Comparison of ENCODE assay signal across 11 cellular contexts in the genomic region with DNA sequence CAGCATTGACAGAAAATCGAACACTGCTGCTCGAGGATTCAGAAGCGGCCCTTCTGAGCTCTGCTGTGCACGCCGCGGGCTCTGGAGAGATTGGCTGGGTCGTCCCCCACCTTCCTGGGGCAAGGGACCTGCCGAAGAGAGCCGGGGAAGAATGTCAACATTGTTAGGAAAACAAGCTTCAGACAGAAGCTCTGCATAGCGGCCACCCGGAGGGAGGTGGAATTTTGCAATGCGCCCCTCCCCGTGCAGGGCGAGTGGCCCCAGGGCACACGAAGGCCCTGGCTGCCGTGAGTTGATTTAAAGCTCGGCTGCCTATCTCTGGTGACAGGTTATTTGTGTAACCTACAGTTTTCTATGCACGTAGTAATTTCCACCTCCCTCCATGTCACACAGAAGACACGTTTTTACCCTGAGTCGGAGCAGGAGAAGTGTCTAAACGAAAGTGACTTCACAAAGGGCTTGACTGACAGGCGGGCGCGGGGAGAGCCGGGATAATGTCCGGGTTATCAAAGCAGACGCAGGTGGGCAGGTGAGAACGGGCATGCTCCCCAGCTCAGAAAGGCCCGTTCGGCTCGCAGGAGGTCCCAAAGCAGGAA.
DNase-seq lines count a peak whose midpoint lies in the region; ATAC-seq lines count a peak whose summit lies in the region.
"Had no signal": no experiment of that assay in that cellular context is flagged by ENCODE, and none has a peak within 500 bp of the region (broad histone marks: within the 10 kb centered on the region; RNA-seq: fewer than 3 reads in every experiment).

No MANE protein-coding gene starts in this region.

- peak overlapping the region in 2 of 5 donors; percentile 26 to 35 for H3K9ac ChIP-seq in subcutaneous abdominal adipose tissue (ENCODE audit: low read length in 5 of 5)
- H3K9ac ChIP-seq: parathyroid adenoma had no signal

- peaks cover 0 to 13% (median 1%) of the 10 kb centered on the region in 5 donors for H3K4me1 ChIP-seq in subcutaneous abdominal adipose tissue (ENCODE audit: control insufficient read depth in 5 of 5, insufficient read depth in 5 of 5, low read length in 5 of 5)
- H3K4me1 ChIP-seq: parathyroid adenoma had no signal

- H3K27ac Mint-ChIP-seq in activated naive CD8-positive, alpha-beta T cell treated with anti-CD3 and anti-CD28 coated beads, Interleukin-2, amount 10 ng/mL, durations not matched to agents 7 days and 5 days = no peak overlapping the region

- H3K4me3 ChIP-seq in subcutaneous abdominal adipose tissue (ENCODE audit: low read depth in 1 of 5, low read length in 5 of 5) = peak overlapping the region in 4 of 5 donors; percentile 42 to 51 (median 49)
- H3K4me3 ChIP-seq: SJCRH30 had no signal

- DNase-seq in activated T-cell treated with anti-CD3 and anti-CD28 coated beads, Interleukin-2, amount 50 U/mL, for 4 hours = no peak
- DNase-seq in activated T-cell treated with anti-CD3 and anti-CD28 coated beads, Interleukin-2, amount 50 U/mL, for 48 hours = no peak
- no peak for DNase-seq in activated naive CD8-positive, alpha-beta T cell treated with anti-CD3 and anti-CD28 coated beads, Interleukin-2, amount 10 ng/mL, durations not matched to agents 7 days and 5 days
- DNase-seq in left colon (peak; percentile 48 to 51), AG20443 (ENCODE audit: low spot score) (no peak), G401 (ENCODE audit: low spot score) (no peak), midbrain (lab: John Stamatoyannopoulos, UW) (no peak)
- DNase-seq: central memory CD4-positive, alpha-beta T cell; SJCRH30 had no signal

- H3K4me3 Mint-ChIP-seq in activated T-cell treated with anti-CD3 and anti-CD28 coated beads, Interleukin-2, amount 50 U/mL, for 4 hours = peak overlapping the region; percentile 31
- peak overlapping the region; percentile 7 for H3K4me3 Mint-ChIP-seq in activated naive CD8-positive, alpha-beta T cell treated with anti-CD3 and anti-CD28 coated beads, Interleukin-2, amount 10 ng/mL, durations not matched to agents 7 days and 5 days

- H3K4me1 Mint-ChIP-seq in activated T-cell treated with anti-CD3 and anti-CD28 coated beads, Interleukin-2, amount 50 U/mL, for 4 hours (ENCODE audit: low read depth) = no peaks in the 10 kb centered on the region
- H3K4me1 Mint-ChIP-seq in activated naive CD8-positive, alpha-beta T cell treated with anti-CD3 and anti-CD28 coated beads, Interleukin-2, amount 10 ng/mL, durations not matched to agents 7 days and 5 days = no peaks in the 10 kb centered on the region

- peaks cover 8 to 30% (median 14%) of the 10 kb centered on the region in 5 donors for H3K27me3 ChIP-seq in subcutaneous abdominal adipose tissue (ENCODE audit: control insufficient read depth in 5 of 5, insufficient read depth in 4 of 5, low read length in 5 of 5)
- H3K27me3 ChIP-seq: SJCRH30 had no signal

- no peak for ATAC-seq in activated T-cell treated with anti-CD3 and anti-CD28 coated beads, Interleukin-2, amount 50 U/mL, for 4 hours
- no peak for ATAC-seq in activated naive CD8-positive, alpha-beta T cell treated with anti-CD3 and anti-CD28 coated beads, Interleukin-2, amount 10 ng/mL, durations not matched to agents 7 days and 5 days (ENCODE audit: low read depth)
- ATAC-seq in left colon = peak; percentile 65

- H3K36me3 ChIP-seq in subcutaneous abdominal adipose tissue (ENCODE audit: control insufficient read depth in 5 of 5, insufficient read depth in 5 of 5, low read length in 5 of 5) = no peaks in the 10 kb centered on the region
- H3K36me3 ChIP-seq: SJCRH30 had no signal

- intact Hi-C loops in left colon (cut with DNase I, micrococcal nuclease) = no loop called here

- no peaks in the 10 kb centered on the region for H3K9me3 Mint-ChIP-seq in activated T-cell treated with anti-CD3 and anti-CD28 coated beads, Interleukin-2, amount 50 U/mL, for 4 hours
- no peaks in the 10 kb centered on the region for H3K9me3 Mint-ChIP-seq in activated naive CD8-positive, alpha-beta T cell treated with anti-CD3 and anti-CD28 coated beads, Interleukin-2, amount 10 ng/mL, durations not matched to agents 7 days and 5 days

- H3K36me3 Mint-ChIP-seq in activated T-cell treated with anti-CD3 and anti-CD28 coated beads, Interleukin-2, amount 50 U/mL, for 4 hours (ENCODE audit: insufficient read depth) = no peaks in the 10 kb centered on the region
- no peaks in the 10 kb centered on the region for H3K36me3 Mint-ChIP-seq in activated naive CD8-positive, alpha-beta T cell treated with anti-CD3 and anti-CD28 coated beads, Interleukin-2, amount 10 ng/mL, durations not matched to agents 7 days and 5 days

- no peaks in the 10 kb centered on the region for H3K27me3 Mint-ChIP-seq in activated T-cell treated with anti-CD3 and anti-CD28 coated beads, Interleukin-2, amount 50 U/mL, for 4 hours (ENCODE audit: low read depth)
- no peaks in the 10 kb centered on the region for H3K27me3 Mint-ChIP-seq in activated naive CD8-positive, alpha-beta T cell treated with anti-CD3 and anti-CD28 coated beads, Interleukin-2, amount 10 ng/mL, durations not matched to agents 7 days and 5 days

- in situ Hi-C loops in G401 (cut with HindIII; ENCODE audit: low sequenced_read_pairs) = no loop called here

- H3K9me3 ChIP-seq in subcutaneous abdominal adipose tissue (ENCODE audit: control insufficient read depth in 5 of 5, low read length in 5 of 5) = no peaks in the 10 kb centered on the region
- H3K9me3 ChIP-seq: SJCRH30 had no signal

- POLR2A ChIA-PET in activated naive CD8-positive, alpha-beta T cell treated with anti-CD3 and anti-CD28 coated beads, Interleukin-2, amount 10 ng/mL, durations not matched to agents 7 days and 5 days (lab: Charles Lee) = no interaction called here

- H3K27ac ChIP-seq in subcutaneous abdominal adipose tissue (ENCODE audit: low read depth, low read length) = no peak overlapping the region
- H3K27ac ChIP-seq: parathyroid adenoma, SJCRH30 had no signal

Comparison
In these comparisons a context has a peak if more than half of its experiments do, and no peak if none do; other contexts are left out.
1. DNase-seq: peak in left colon (2 of 2); none in activated T-cell treated with anti-CD3 and anti-CD28 coated beads, Interleukin-2, amount 50 U/mL, for 4 hours (single experiment), activated T-cell treated with anti-CD3 and anti-CD28 coated beads, Interleukin-2, amount 50 U/mL, for 48 hours (0 of 2), activated naive CD8-positive, alpha-beta T cell treated with anti-CD3 and anti-CD28 coated beads, Interleukin-2, amount 10 ng/mL, durations not matched to agents 7 days and 5 days (single experiment), AG20443 (single experiment), G401 (single experiment) and midbrain (single experiment).